1 cellular context compared by ENCODE assay signal in the genomic region with DNA sequence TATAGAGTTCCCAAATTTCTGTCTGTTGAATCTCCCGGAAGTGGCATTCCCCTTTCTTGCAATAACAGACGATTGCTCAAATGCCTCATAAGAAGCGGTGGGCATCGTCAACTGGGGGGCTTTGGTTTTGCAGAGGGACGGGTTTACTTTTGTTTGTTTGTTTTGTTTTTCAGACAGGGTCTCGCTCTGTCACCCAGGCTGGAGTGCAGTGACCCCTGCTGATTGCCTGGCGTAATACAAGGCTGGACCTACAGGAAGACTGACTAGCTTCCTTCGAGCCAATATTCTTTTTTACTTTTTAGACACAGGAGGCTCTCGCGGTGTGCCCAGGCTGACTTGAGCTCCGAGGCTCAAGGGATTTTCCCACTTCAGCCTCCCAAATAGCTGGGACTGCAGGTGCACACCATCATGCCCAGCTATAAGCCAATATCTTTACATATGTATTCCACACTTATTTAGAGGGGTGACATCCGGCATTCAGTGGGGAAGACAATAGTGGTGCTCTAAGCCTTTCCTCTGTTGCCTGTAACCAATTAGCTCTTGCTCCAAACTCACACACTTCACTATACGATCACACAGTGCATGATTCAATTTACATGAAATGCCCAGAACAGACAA.
A peak's percentile ranks its signal among the peaks of the same experiment; 100 is the strongest.
TF ChIP-seq lines count a peak whose summit lies in the region.

No MANE protein-coding gene starts in this region.

TF ChIP-seq in GM12878, 131 proteins besides CTCF, POLR2A, EP300 and RAD21:
- TF ChIP-seq YY1 (IDR thresholded peaks at IDR 0.05; ENCODE audit: low read depth, low read length) = 0 out of 2 replicates have a peak, but pooled peaks have one; percentile 13
- no peak for TF ChIP-seq ZNF217 (IDR thresholded peaks at IDR 0.05)
- TF ChIP-seq SMC3 (IDR thresholded peaks at IDR 0.05; ENCODE audit: borderline replicate concordance, low read length) = peak; percentile 27; the same call in 1 of the 2 replicates
